ENCODE assay signal across 8 cellular contexts in genomic region chr11:90845799-90846198, GRCh38.
"Had no signal": no experiment of that assay in that cellular context is flagged by ENCODE, and none has a peak within 500 bp of the region (broad histone marks: within the 10 kb centered on the region; RNA-seq: fewer than 3 reads in every experiment).

No MANE protein-coding gene starts in this region.

- ATAC-seq: GM23338, HCT116 had no signal

- DNase-seq: GM23248, GOT3, H7, H9, HCEC 1CT, HFFc6 had no signal
